13 cellular contexts compared by ENCODE assay signal in genomic region chr16:58236831-58237230, GRCh38. TPM values are rescaled to one million over a fixed set of nuclear protein-coding genes. Genes with fewer than 3 reads are reported as not detected.
DNase-seq lines count a peak whose midpoint lies in the region; ATAC-seq, FAIRE-seq and TF ChIP-seq lines count a peak whose summit lies in the region.
"Had no signal": no experiment of that assay in that cellular context is flagged by ENCODE, and none has a peak within 500 bp of the region (broad histone marks: within the 10 kb centered on the region; RNA-seq: fewer than 3 reads in every experiment).

No MANE protein-coding gene starts in this region.

- 21% methylated on average over 5 of the region's 5 CpGs for WGBS in K562 (ENCODE audit: insufficient coverage, low coverage, missing lambda C conversion rate)

- H3K27me3 ChIP-seq in K562 (ENCODE audit: control insufficient read depth in 2 of 2, insufficient read depth in 2 of 2, low read length in 2 of 2), result no peaks in the 10 kb centered on the region
- peaks cover 3% of the 10 kb centered on the region for H3K27me3 ChIP-seq in brain microvascular endothelial cell (replicated peaks)
- H3K27me3 ChIP-seq: upper lobe of left lung had no signal

- H3K27me3 Mint-ChIP-seq in naive B cell, result peaks cover 34 to 52% (median 44%) of the 10 kb centered on the region in 3 donors

- in situ Hi-C loops in G401 (cut with HindIII; ENCODE audit: low sequenced_read_pairs), result no loop called here
- in situ Hi-C loops in K562 (cut with MboI), result no loop called here
- in situ Hi-C loops in brain microvascular endothelial cell (cut with HindIII; ENCODE audit: low pct_ligation_motif_present, low sequenced_read_pairs), result no loop called here

- H3K9me3 ChIP-seq in K562 (replicated peaks; ENCODE audit: control insufficient read depth, insufficient read depth, low read depth, low read length), result no peaks in the 10 kb centered on the region
- H3K9me3 ChIP-seq: upper lobe of left lung had no signal

- H3K27ac Mint-ChIP-seq in naive B cell, result peak overlapping the region in 2 of 6 donors; percentile 78 to 93
- H3K27ac Mint-ChIP-seq: activated B cell treated with CpG ODN at 0.5 μM for 24 hours; activated naive CD4-positive, alpha-beta T cell treated with anti-CD3 and anti-CD28 coated beads, Interleukin-2, amount 50 U/mL, for 24 hours had no signal

- BruUV-seq in K562 (replicated peaks; lab: Mats Ljungman, UMichigan), result no TSS peak

- no peaks in the 10 kb centered on the region for H3K9me1 ChIP-seq in K562 (ENCODE audit: control insufficient read depth, insufficient read depth, low read length)

- no peak for TF ChIP-seq POLR2A in K562 (conservative IDR thresholded peaks at IDR 0.05)

- POLR2A ChIA-PET in K562 (lab: Yijun Ruan, JAX), result no interaction called here

- H3K36me3 Mint-ChIP-seq in naive B cell, result no peaks in the 10 kb centered on the region
- H3K36me3 Mint-ChIP-seq: activated naive CD4-positive, alpha-beta T cell treated with anti-CD3 and anti-CD28 coated beads, Interleukin-2, amount 50 U/mL, for 24 hours had no signal

- intact Hi-C loops in K562 (cut with micrococcal nuclease), result no loop called here

- TF ChIP-seq CTCF in K562 (IDR thresholded peaks at IDR 0.05 in 2 of 3, conservative IDR thresholded peaks at IDR 0.05 in 1 of 3; ENCODE audit: insufficient read depth in 2 of 3, low read depth in 1 of 3, low read length in 3 of 3), result no peak
- TF ChIP-seq CTCF in brain microvascular endothelial cell (IDR thresholded peaks at IDR 0.05; ENCODE audit: low read depth, low read length, missing control alignments), result no peak

- TF ChIP-seq EP300 in K562 (IDR thresholded peaks at IDR 0.05; ENCODE audit: low read length), result no peak

- DNase-seq in G401 (ENCODE audit: low spot score) (peak; percentile 2), K562 (ENCODE audit: extremely low read depth in 1 of 4, low spot score in 3 of 4) (peak in 1 of 4 experiments; percentile 17), naive B cell (no peak), DMS114 treated with DMSO at 0.1 percent for 48 hours (lab: John Stamatoyannopoulos, UW; ENCODE audit: unreplicated experiment) (no peak), foreskin melanocyte (no peak), brain microvascular endothelial cell (no peak)
- DNase-seq: GOT3 had no signal

- H3K9me3 Mint-ChIP-seq in naive B cell, result peaks cover 0 to 3% (median 0%) of the 10 kb centered on the region in 7 donors
- H3K9me3 Mint-ChIP-seq: activated B cell treated with CpG ODN at 0.5 μM for 24 hours; activated naive CD4-positive, alpha-beta T cell treated with anti-CD3 and anti-CD28 coated beads, Interleukin-2, amount 50 U/mL, for 24 hours had no signal

- H4K20me1 ChIP-seq in K562 (replicated peaks; ENCODE audit: control insufficient read depth, insufficient read depth, low read length), result no peaks in the 10 kb centered on the region

- H2AFZ ChIP-seq in K562 (ENCODE audit: low read depth, low read length), result peak overlapping the region; percentile 98

- ATAC-seq in HG03159 (IDR thresholded peaks at IDR 0.05; ENCODE audit: unreplicated experiment), result peak; percentile 15
- peak; percentile 17; the same call in 2 of the 3 replicates for ATAC-seq in K562
- no peak for ATAC-seq in naive B cell (ENCODE audit: low read depth in 2 of 2)

- H3K9ac ChIP-seq in K562 (ENCODE audit: insufficient read depth in 1 of 2, low read depth in 2 of 2, low read length in 2 of 2), result no peak overlapping the region; a peak in 1 of 4 replicates

- H3K4me1 ChIP-seq in K562 (replicated peaks in 1 of 2; ENCODE audit: control insufficient read depth in 2 of 2, insufficient read depth in 2 of 2, low read length in 2 of 2), result peaks cover 0 to 11% of the 10 kb centered on the region in 2 experiments; a peak in 3 of 5 replicates

- no peak for TF ChIP-seq RAD21 in K562 (CRISPR knock-in tag; conservative IDR thresholded peaks at IDR 0.05 in 1 of 2, IDR thresholded peaks at IDR 0.05 in 1 of 2)

- peaks cover 12 to 14% (median 13%) of the 10 kb centered on the region in 3 donors for H3K4me1 Mint-ChIP-seq in naive B cell

- no peaks in the 10 kb centered on the region for H3K79me2 ChIP-seq in K562 (ENCODE audit: control insufficient read depth, insufficient read depth, low read length)

- no peak for FAIRE-seq in K562 (lab: Jason Lieb, UNC)
- FAIRE-seq: RCC 7860 had no signal

- H3K36me3 ChIP-seq in K562 (ENCODE audit: control insufficient read depth, insufficient read depth, low read length), result no peaks in the 10 kb centered on the region
- H3K36me3 ChIP-seq in brain microvascular endothelial cell (replicated peaks), result no peaks in the 10 kb centered on the region
- H3K36me3 ChIP-seq: upper lobe of left lung had no signal

- H3K4me3 Mint-ChIP-seq in naive B cell, result peak overlapping the region in 5 of 8 donors; percentile 17 to 87 (median 83)

- H3K4me3 ChIP-seq in K562 (no peak overlapping the region), brain microvascular endothelial cell (ENCODE audit: low read depth, low read length) (no peak overlapping the region)

- CTCF ChIA-PET in K562 (lab: Yijun Ruan, JAX; ENCODE audit: low intra/inter-chr PET ratio), result no interaction called here

- peak overlapping the region; percentile 96 for H3K4me2 ChIP-seq in K562 (ENCODE audit: insufficient read depth, low read length)

- H3K27ac ChIP-seq in K562 (ENCODE audit: extremely low read depth, low read depth, low read length), result no peak overlapping the region; the same call in 2 of the 3 replicates
- H3K27ac ChIP-seq in brain microvascular endothelial cell, result no peak overlapping the region
- H3K27ac ChIP-seq: upper lobe of left lung had no signal

TF ChIP-seq in K562, 482 proteins besides CTCF, POLR2A, EP300 and RAD21 (continues in another document):
- TF ChIP-seq TRIM25 (IDR thresholded peaks at IDR 0.05; ENCODE audit: borderline replicate concordance), result no peak

RNA-seq across cellular contexts. Expression of gene CSNK2A2, which starts 38.9 kb away (rescaled TPM):
- total RNA-seq in G401 (2014; rRNA removed; shearing (Covaris generic)), result 23.9 and 34.4 TPM in 2 replicates
- 26.4 and 69.6 TPM in 2 replicates for total RNA-seq in K562 (2011; cell fraction: chromatin; rRNA removed; ENCODE audit: low replicate concordance)
- total RNA-seq in K562 (2011; cell fraction: nucleolus; rRNA removed), result 19.0 and 20.7 TPM in 2 replicates
- 45.6 and 81.2 TPM in 2 replicates for total RNA-seq in K562 (2011; cell fraction: nucleoplasm; rRNA removed)
- 20.8 TPM in 2 replicates for total RNA-seq in K562 (2014; rRNA removed)
- 54.1 and 59.2 TPM in 2 replicates for total RNA-seq in K562 (2014; rRNA removed; fragmentation: Illumina TruSeq; extraction: Trizol)
- total RNA-seq in K562 (2015; rRNA removed; fragmentation: Illumina TruSeq; extraction: Trizol), result 44.7 and 44.8 TPM in 2 replicates
- 95.7 and 109 TPM in 2 replicates for total RNA-seq in K562 (2021)
- polyA plus RNA-seq in K562 (2011; rRNA removed), result 48.1 and 61.2 TPM in 2 replicates
- 29.2 and 61.7 TPM in 2 replicates for polyA plus RNA-seq in K562 (2011; cell fraction: cytosol; rRNA removed)
- polyA plus RNA-seq in K562 (2011; cell fraction: nucleus; rRNA removed), result 33.6 and 40.3 TPM in 2 replicates
- 62.6 and 118 TPM in 2 replicates for polyA plus RNA-seq in K562 (2012)
- polyA plus RNA-seq in K562 (2014; fragmentation: Illumina TruSeq; extraction: Trizol), result 90.0 and 97.7 TPM in 2 replicates
- 10 to 100 TPM; 23.4 to 25.2 TPM for polyA plus RNA-seq in K562 (2014; fragmentation: Nextera tagmentation; extraction: Ambion mirVana)
- 35.4 and 42.8 TPM in 2 replicates for polyA plus RNA-seq in K562 (2014; rRNA removed)
- 131 and 140 TPM in 2 replicates for polyA minus RNA-seq in K562 (2011; rRNA and poly(A)+ RNA removed)
- polyA minus RNA-seq in K562 (2011; cell fraction: cytosol; rRNA and poly(A)+ RNA removed), result 65.1 and 66.0 TPM in 2 replicates
- polyA minus RNA-seq in K562 (2011; cell fraction: nucleus; rRNA and poly(A)+ RNA removed), result 13.7 and 24.1 TPM in 2 replicates
- polyA plus RNA-seq in naive B cell (ENCODE audit: low read depth in 6 of 6), result 10 to 100 TPM in 3 of 6 donors, 1 to 10 TPM in 3; 5.9 to 12.2 (median 9.9) TPM

RNA-seq across cellular contexts. Expression of gene PRSS54, which starts 58.0 kb away (rescaled TPM):
- total RNA-seq in G401 (2014; rRNA removed; shearing (Covaris generic)), result not detected in 2 replicates
- not detected in 2 replicates for total RNA-seq in K562 (2011; cell fraction: chromatin; rRNA removed; ENCODE audit: low replicate concordance)
- total RNA-seq in K562 (2011; cell fraction: nucleolus; rRNA removed), result not detected in 2 replicates
- total RNA-seq in K562 (2011; cell fraction: nucleoplasm; rRNA removed), result not detected in 2 replicates
- total RNA-seq in K562 (2014; rRNA removed), result not detected in 2 replicates
- total RNA-seq in K562 (2014; rRNA removed; fragmentation: Illumina TruSeq; extraction: Trizol), result not detected in 2 replicates
- not detected in 2 replicates for total RNA-seq in K562 (2015; rRNA removed; fragmentation: Illumina TruSeq; extraction: Trizol)
- total RNA-seq in K562 (2021), result not detected in 2 replicates
- polyA plus RNA-seq in K562 (2011; rRNA removed), result not detected in 2 replicates
- not detected in 2 replicates for polyA plus RNA-seq in K562 (2011; cell fraction: cytosol; rRNA removed)
- polyA plus RNA-seq in K562 (2011; cell fraction: nucleus; rRNA removed), result not detected in 2 replicates
- not detected in 2 replicates for polyA plus RNA-seq in K562 (2012)
- not detected in 2 replicates for polyA plus RNA-seq in K562 (2014; fragmentation: Illumina TruSeq; extraction: Trizol)
- polyA plus RNA-seq in K562 (2014; fragmentation: Nextera tagmentation; extraction: Ambion mirVana), result not detected
- polyA plus RNA-seq in K562 (2014; rRNA removed), result not detected in 2 replicates
- polyA minus RNA-seq in K562 (2011; rRNA and poly(A)+ RNA removed), result not detected in 2 replicates
- polyA minus RNA-seq in K562 (2011; cell fraction: cytosol; rRNA and poly(A)+ RNA removed), result not detected in 2 replicates
- not detected in 2 replicates for polyA minus RNA-seq in K562 (2011; cell fraction: nucleus; rRNA and poly(A)+ RNA removed)
- polyA plus RNA-seq in naive B cell (ENCODE audit: low read depth in 6 of 6), result not detected
- total RNA-seq: activated B cell treated with CpG ODN at 0.5 μM for 24 hours, pulmonary artery endothelial cell, upper lobe of left lung had no signal

Comparison
In these comparisons a context has a peak if more than half of its experiments do, and no peak if none do; other contexts are left out.
1. ATAC-seq: peak in HG03159 (single experiment) and K562 (single experiment); none in naive B cell (0 of 2).